1 cellular context compared by ENCODE assay signal in the genomic region with DNA sequence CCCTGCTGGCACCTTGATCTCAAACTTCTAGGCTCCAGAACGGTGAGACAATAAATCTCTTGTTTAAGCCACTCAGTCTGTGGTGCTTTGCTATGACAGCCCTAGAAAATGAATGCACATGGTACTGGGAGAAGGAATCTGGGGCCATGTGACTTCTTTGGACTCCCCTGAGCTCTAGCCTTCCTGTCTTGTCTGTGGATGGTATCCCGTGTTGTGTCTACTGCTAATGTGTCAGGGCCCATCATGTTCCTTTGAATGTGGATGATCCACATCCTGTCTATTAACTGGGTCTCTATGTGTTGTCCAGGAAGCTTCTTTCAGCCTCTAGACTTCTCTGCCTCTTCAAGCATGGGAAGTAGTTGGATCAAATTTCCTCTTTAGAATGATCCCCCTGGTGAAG.
TF ChIP-seq lines count a peak whose summit lies in the region.

No MANE protein-coding gene starts in this region.

TF ChIP-seq in GM23338, 12 proteins besides CTCF, POLR2A, EP300 and RAD21 (continued from another document):
- TF ChIP-seq, protein P1, sequence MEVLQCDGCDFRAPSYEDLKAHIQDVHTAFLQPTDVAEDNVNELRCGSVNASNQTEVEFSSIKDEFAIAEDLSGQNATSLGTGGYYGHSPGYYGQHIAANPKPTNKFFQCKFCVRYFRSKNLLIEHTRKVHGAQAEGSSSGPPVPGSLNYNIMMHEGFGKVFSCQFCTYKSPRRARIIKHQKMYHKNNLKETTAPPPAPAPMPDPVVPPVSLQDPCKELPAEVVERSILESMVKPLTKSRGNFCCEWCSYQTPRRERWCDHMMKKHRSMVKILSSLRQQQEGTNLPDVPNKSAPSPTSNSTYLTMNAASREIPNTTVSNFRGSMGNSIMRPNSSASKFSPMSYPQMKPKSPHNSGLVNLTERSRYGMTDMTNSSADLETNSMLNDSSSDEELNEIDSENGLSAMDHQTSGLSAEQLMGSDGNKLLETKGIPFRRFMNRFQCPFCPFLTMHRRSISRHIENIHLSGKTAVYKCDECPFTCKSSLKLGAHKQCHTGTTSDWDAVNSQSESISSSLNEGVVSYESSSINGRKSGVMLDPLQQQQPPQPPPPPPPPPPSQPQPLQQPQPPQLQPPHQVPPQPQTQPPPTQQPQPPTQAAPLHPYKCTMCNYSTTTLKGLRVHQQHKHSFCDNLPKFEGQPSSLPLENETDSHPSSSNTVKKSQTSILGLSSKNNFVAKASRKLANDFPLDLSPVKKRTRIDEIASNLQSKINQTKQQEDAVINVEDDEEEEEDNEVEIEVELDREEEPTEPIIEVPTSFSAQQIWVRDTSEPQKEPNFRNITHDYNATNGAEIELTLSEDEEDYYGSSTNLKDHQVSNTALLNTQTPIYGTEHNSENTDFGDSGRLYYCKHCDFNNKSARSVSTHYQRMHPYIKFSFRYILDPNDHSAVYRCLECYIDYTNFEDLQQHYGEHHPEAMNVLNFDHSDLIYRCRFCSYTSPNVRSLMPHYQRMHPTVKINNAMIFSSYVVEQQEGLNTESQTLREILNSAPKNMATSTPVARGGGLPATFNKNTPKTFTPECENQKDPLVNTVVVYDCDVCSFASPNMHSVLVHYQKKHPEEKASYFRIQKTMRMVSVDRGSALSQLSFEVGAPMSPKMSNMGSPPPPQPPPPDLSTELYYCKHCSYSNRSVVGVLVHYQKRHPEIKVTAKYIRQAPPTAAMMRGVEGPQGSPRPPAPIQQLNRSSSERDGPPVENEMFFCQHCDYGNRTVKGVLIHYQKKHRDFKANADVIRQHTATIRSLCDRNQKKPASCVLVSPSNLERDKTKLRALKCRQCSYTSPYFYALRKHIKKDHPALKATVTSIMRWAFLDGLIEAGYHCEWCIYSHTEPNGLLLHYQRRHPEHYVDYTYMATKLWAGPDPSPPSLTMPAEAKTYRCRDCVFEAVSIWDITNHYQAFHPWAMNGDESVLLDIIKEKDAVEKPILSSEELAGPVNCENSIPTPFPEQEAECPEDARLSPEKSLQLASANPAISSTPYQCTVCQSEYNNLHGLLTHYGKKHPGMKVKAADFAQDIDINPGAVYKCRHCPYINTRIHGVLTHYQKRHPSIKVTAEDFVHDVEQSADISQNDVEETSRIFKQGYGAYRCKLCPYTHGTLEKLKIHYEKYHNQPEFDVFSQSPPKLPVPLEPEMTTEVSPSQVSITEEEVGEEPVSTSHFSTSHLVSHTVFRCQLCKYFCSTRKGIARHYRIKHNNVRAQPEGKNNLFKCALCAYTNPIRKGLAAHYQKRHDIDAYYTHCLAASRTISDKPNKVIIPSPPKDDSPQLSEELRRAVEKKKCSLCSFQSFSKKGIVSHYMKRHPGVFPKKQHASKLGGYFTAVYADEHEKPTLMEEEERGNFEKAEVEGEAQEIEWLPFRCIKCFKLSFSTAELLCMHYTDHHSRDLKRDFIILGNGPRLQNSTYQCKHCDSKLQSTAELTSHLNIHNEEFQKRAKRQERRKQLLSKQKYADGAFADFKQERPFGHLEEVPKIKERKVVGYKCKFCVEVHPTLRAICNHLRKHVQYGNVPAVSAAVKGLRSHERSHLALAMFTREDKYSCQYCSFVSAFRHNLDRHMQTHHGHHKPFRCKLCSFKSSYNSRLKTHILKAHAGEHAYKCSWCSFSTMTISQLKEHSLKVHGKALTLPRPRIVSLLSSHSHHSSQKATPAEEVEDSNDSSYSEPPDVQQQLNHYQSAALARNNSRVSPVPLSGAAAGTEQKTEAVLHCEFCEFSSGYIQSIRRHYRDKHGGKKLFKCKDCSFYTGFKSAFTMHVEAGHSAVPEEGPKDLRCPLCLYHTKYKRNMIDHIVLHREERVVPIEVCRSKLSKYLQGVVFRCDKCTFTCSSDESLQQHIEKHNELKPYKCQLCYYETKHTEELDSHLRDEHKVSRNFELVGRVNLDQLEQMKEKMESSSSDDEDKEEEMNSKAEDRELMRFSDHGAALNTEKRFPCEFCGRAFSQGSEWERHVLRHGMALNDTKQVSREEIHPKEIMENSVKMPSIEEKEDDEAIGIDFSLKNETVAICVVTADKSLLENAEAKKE (CRISPR knock-in tag; IDR thresholded peaks at IDR 0.05): no peak
- TF ChIP-seq ZNF331 (CRISPR knock-in tag; IDR thresholded peaks at IDR 0.05; ENCODE audit: low read depth) (no peak), EZH2 (IDR thresholded peaks at IDR 0.05; ENCODE audit: low read depth, unreplicated experiment) (no peak), STAT1 (IDR thresholded peaks at IDR 0.05; ENCODE audit: unreplicated experiment) (no peak), POLR2AphosphoS5 (IDR thresholded peaks at IDR 0.05; ENCODE audit: low read depth) (no peak)
